ENCODE assay signal across 14 cellular contexts in genomic region chr2:136067465-136067864, GRCh38.
"Had no signal": no experiment of that assay in that cellular context is flagged by ENCODE, and none has a peak within 500 bp of the region (broad histone marks: within the 10 kb centered on the region; RNA-seq: fewer than 3 reads in every experiment).

No MANE protein-coding gene starts in this region.

- H3K27ac Mint-ChIP-seq: activated naive CD4-positive, alpha-beta T cell treated with anti-CD3 and anti-CD28 coated beads, Interleukin-2, amount 10 ng/mL, durations not matched to agents 7 days and 5 days; effector memory CD8-positive, alpha-beta T cell; memory B cell; natural killer cell treated with Interleukin-12 subunit alpha and Interleukin-12 subunit beta and Interleukin-15 and Interleukin-18, amount 100 ng/mL, for 72 hours; T-cell had no signal

- DNase-seq: activated CD4-positive, alpha-beta T cell treated with anti-CD3 and anti-CD28 coated beads, Interleukin-2, amount 50 U/mL, for 1 hour; activated CD8-positive, alpha-beta memory T cell treated with anti-CD3 and anti-CD28 coated beads for 24 hours; activated naive CD4-positive, alpha-beta T cell treated with anti-CD3 and anti-CD28 coated beads, Interleukin-2, amount 10 ng/mL, durations not matched to agents 7 days and 5 days; dermis blood vessel endothelial cell; effector memory CD8-positive, alpha-beta T cell; erythroblast; left lung; stimulated activated CD4-positive, alpha-beta T cell treated with anti-CD3 and anti-CD28 coated beads, Interleukin-12 subunit alpha, Interleukin-12 subunit beta, amount 100 ng/mL, for 4 hours; stimulated activated CD4-positive, alpha-beta T cell treated with anti-CD3 and anti-CD28 coated beads, Interleukin-2, amount 100 ng/mL, for 24 hours; T-cell; T1000 had no signal

- ATAC-seq: activated CD4-positive, CD25-positive, alpha-beta regulatory T cell treated with anti-CD3 and anti-CD28 coated beads, Interleukin-2, amount 50 U/mL, for 24 hours; effector memory CD8-positive, alpha-beta T cell; left lung; natural killer cell treated with Interleukin-12 subunit alpha and Interleukin-12 subunit beta and Interleukin-15 and Interleukin-18, amount 100 ng/mL, for 72 hours; T-cell had no signal

- H3K27me3 Mint-ChIP-seq: activated naive CD4-positive, alpha-beta T cell treated with anti-CD3 and anti-CD28 coated beads, Interleukin-2, amount 10 ng/mL, durations not matched to agents 7 days and 5 days; effector memory CD8-positive, alpha-beta T cell; memory B cell; T-cell had no signal

- H3K9me3 Mint-ChIP-seq: effector memory CD8-positive, alpha-beta T cell had no signal

- H3K36me3 Mint-ChIP-seq: T-cell had no signal

- H3K4me3 Mint-ChIP-seq: activated naive CD4-positive, alpha-beta T cell treated with anti-CD3 and anti-CD28 coated beads, Interleukin-2, amount 10 ng/mL, durations not matched to agents 7 days and 5 days; effector memory CD8-positive, alpha-beta T cell; memory B cell; natural killer cell treated with Interleukin-12 subunit alpha and Interleukin-12 subunit beta and Interleukin-15 and Interleukin-18, amount 100 ng/mL, for 72 hours; T-cell had no signal
